In genomic region chr2:26550276-26551015, GRCh38 we compare ENCODE assay signal across 14 cellular contexts.
"Had no signal": no experiment of that assay in that cellular context is flagged by ENCODE, and none has a peak within 500 bp of the region (broad histone marks: within the 10 kb centered on the region; RNA-seq: fewer than 3 reads in every experiment).

No MANE protein-coding gene starts in this region.

- H3K27ac ChIP-seq: ascending aorta, neutrophil, right atrium auricular region had no signal

- H3K4me1 ChIP-seq: ascending aorta, right atrium auricular region had no signal

- H3K27me3 ChIP-seq: ascending aorta, right atrium auricular region had no signal

- H3K27ac Mint-ChIP-seq: activated T-cell treated with anti-CD3 and anti-CD28 coated beads, Interleukin-2, amount 50 U/mL, for 24 hours had no signal

- DNase-seq: activated CD4-positive, alpha-beta T cell treated with anti-CD3 and anti-CD28 coated beads, Interleukin-2, amount 50 U/mL, for 4 hours; activated CD4-positive, CD25-positive, alpha-beta regulatory T cell treated with anti-CD3 and anti-CD28 coated beads, Interleukin-2, amount 50 U/mL, for 72 hours; activated gamma-delta T cell treated with Interleukin-2 at 50 U/mL for 16 hours; activated T-cell treated with anti-CD3 and anti-CD28 coated beads, Interleukin-2, amount 50 U/mL, for 24 hours; foreskin melanocyte; stimulated activated CD4-positive, alpha-beta T cell treated with anti-CD3 and anti-CD28 coated beads, Interleukin-1b, Interleukin-23, amount 100 ng/mL, for 48 hours; stimulated activated naive CD4-positive, alpha-beta T cell; substantia nigra; trophoblast cell had no signal

- H3K9me3 ChIP-seq: ascending aorta, neutrophil, right atrium auricular region had no signal

- FAIRE-seq: bronchial epithelial cell, colon had no signal

- H3K36me3 ChIP-seq: ascending aorta, neutrophil, right atrium auricular region had no signal

- H3K4me3 Mint-ChIP-seq: activated T-cell treated with anti-CD3 and anti-CD28 coated beads, Interleukin-2, amount 50 U/mL, for 24 hours had no signal

- H3K9me3 Mint-ChIP-seq: activated T-cell treated with anti-CD3 and anti-CD28 coated beads, Interleukin-2, amount 50 U/mL, for 24 hours had no signal

- H3K4me3 ChIP-seq: ascending aorta, right atrium auricular region had no signal
